Comparison of ENCODE assay signal across 10 cellular contexts in genomic region chr4:71941001-71941400, GRCh38.
DNase-seq lines count a peak whose midpoint lies in the region; ATAC-seq and TF ChIP-seq lines count a peak whose summit lies in the region.
"Had no signal": no experiment of that assay in that cellular context is flagged by ENCODE, and none has a peak within 500 bp of the region (broad histone marks: within the 10 kb centered on the region; RNA-seq: fewer than 3 reads in every experiment).

No MANE protein-coding gene starts in this region.

- no peaks in the 10 kb centered on the region for H3K4me1 ChIP-seq in hepatocyte (ENCODE audit: insufficient read depth)

- H4K20me1 ChIP-seq in hepatocyte (ENCODE audit: insufficient read depth, poor library complexity, severe bottlenecking), result no peaks in the 10 kb centered on the region

- WGBS in hepatocyte (ENCODE audit: low lambda C conversion rate, missing lambda C conversion rate), result 63% methylated on average over 1 of the region's 1 CpG

- DNase-seq in RKO (ENCODE audit: low spot score) (peak; percentile 68), hepatocyte (ENCODE audit: low spot score) (peak; percentile 52), SW 1271 (lab: John Stamatoyannopoulos, UW) (no peak)
- DNase-seq: kidney glomerular epithelial cell; stimulated activated naive B cell treated with anti-CD40 and anti-IgM and Interleukin-4, amounts not matched to agents 10 μg/mL and 1 μg/mL and 100 μg/mL, for 72 hours had no signal

- no peaks in the 10 kb centered on the region for H3K36me3 ChIP-seq in hepatocyte (replicated peaks; ENCODE audit: insufficient read depth, low read depth)

- H3K79me2 ChIP-seq in hepatocyte, result no peaks in the 10 kb centered on the region

- peak; percentile 62 for ATAC-seq in GM18867 (IDR thresholded peaks at IDR 0.05; ENCODE audit: unreplicated experiment)
- no peak for ATAC-seq in GM21825 (IDR thresholded peaks at IDR 0.05; ENCODE audit: unreplicated experiment)
- no peak for ATAC-seq in HG03571 (IDR thresholded peaks at IDR 0.05; ENCODE audit: unreplicated experiment)
- ATAC-seq in HG02840 (IDR thresholded peaks at IDR 0.05; ENCODE audit: low FRiP score, unreplicated experiment), result no peak
- ATAC-seq: stimulated activated naive B cell treated with anti-CD40 and anti-IgM and Interleukin-4, amounts not matched to agents 10 μg/mL and 1 μg/mL and 100 μg/mL, for 72 hours had no signal

- no peak overlapping the region for H3K4me2 ChIP-seq in hepatocyte

- no peak overlapping the region for H2AFZ ChIP-seq in hepatocyte

- H3K27me3 ChIP-seq in hepatocyte, result no peaks in the 10 kb centered on the region

- H3K9me2 ChIP-seq in hepatocyte (replicated peaks; ENCODE audit: insufficient read depth), result no peaks in the 10 kb centered on the region

- TF ChIP-seq CTCF in C4-2B (conservative IDR thresholded peaks at IDR 0.05) (peak; percentile 73), hepatocyte (IDR thresholded peaks at IDR 0.05; ENCODE audit: poor library complexity) (peak; percentile 52)

- H3K9me3 ChIP-seq in hepatocyte (ENCODE audit: low read depth), result no peaks in the 10 kb centered on the region

- no peak overlapping the region for H3K27ac ChIP-seq in C4-2B
- no peak overlapping the region for H3K27ac ChIP-seq in hepatocyte

- H3K4me3 ChIP-seq in hepatocyte, result no peak overlapping the region

Comparison
In these comparisons a context has a peak if more than half of its experiments do, and no peak if none do; other contexts are left out.
1. DNase-seq: peak in RKO (single experiment) and hepatocyte (single experiment); none in SW 1271 (0 of 2).